Comparison of ENCODE assay signal across 1 cellular context in the genomic region with DNA sequence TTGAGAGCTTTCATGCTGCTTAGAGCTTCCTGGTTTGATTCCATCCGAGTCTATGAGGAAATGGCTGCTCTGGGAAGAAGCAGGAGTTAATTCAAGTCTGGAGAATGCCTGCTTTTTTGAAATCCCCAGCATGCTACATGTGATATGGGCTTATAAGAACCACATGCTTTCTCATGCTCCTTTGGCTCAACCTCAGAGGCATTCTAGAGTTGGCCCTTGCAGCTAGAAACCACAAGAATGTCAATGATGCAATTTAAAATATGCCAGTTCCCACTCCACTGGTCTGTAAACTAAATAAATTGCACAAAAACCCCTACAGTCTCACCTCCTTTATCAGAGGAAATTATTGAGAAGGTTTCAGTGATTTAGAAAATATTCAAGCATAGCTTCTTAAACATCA.
TF ChIP-seq lines count a peak whose summit lies in the region.

No MANE protein-coding gene starts in this region.

TF ChIP-seq in GM23338, 12 proteins besides CTCF, POLR2A, EP300 and RAD21:
- TF ChIP-seq ZNF462 (CRISPR knock-in tag; IDR thresholded peaks at IDR 0.05) (no peak), POLR2AphosphoS5 (IDR thresholded peaks at IDR 0.05; ENCODE audit: low read depth) (no peak), EZH2 (IDR thresholded peaks at IDR 0.05; ENCODE audit: low read depth, unreplicated experiment) (no peak), ZNF331 (CRISPR knock-in tag; IDR thresholded peaks at IDR 0.05; ENCODE audit: low read depth) (no peak), NANOG (IDR thresholded peaks at IDR 0.05; ENCODE audit: borderline replicate concordance) (no peak), ZNF114 (CRISPR knock-in tag; IDR thresholded peaks at IDR 0.05) (no peak)
- TF ChIP-seq, protein P1, sequence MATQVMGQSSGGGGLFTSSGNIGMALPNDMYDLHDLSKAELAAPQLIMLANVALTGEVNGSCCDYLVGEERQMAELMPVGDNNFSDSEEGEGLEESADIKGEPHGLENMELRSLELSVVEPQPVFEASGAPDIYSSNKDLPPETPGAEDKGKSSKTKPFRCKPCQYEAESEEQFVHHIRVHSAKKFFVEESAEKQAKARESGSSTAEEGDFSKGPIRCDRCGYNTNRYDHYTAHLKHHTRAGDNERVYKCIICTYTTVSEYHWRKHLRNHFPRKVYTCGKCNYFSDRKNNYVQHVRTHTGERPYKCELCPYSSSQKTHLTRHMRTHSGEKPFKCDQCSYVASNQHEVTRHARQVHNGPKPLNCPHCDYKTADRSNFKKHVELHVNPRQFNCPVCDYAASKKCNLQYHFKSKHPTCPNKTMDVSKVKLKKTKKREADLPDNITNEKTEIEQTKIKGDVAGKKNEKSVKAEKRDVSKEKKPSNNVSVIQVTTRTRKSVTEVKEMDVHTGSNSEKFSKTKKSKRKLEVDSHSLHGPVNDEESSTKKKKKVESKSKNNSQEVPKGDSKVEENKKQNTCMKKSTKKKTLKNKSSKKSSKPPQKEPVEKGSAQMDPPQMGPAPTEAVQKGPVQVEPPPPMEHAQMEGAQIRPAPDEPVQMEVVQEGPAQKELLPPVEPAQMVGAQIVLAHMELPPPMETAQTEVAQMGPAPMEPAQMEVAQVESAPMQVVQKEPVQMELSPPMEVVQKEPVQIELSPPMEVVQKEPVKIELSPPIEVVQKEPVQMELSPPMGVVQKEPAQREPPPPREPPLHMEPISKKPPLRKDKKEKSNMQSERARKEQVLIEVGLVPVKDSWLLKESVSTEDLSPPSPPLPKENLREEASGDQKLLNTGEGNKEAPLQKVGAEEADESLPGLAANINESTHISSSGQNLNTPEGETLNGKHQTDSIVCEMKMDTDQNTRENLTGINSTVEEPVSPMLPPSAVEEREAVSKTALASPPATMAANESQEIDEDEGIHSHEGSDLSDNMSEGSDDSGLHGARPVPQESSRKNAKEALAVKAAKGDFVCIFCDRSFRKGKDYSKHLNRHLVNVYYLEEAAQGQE (IDR thresholded peaks at IDR 0.05; ENCODE audit: unreplicated experiment) = no peak
TF ChIP-seq in GM23338: peak in this region for 0.
